ENCODE assay signal across 8 cellular contexts in the genomic region with DNA sequence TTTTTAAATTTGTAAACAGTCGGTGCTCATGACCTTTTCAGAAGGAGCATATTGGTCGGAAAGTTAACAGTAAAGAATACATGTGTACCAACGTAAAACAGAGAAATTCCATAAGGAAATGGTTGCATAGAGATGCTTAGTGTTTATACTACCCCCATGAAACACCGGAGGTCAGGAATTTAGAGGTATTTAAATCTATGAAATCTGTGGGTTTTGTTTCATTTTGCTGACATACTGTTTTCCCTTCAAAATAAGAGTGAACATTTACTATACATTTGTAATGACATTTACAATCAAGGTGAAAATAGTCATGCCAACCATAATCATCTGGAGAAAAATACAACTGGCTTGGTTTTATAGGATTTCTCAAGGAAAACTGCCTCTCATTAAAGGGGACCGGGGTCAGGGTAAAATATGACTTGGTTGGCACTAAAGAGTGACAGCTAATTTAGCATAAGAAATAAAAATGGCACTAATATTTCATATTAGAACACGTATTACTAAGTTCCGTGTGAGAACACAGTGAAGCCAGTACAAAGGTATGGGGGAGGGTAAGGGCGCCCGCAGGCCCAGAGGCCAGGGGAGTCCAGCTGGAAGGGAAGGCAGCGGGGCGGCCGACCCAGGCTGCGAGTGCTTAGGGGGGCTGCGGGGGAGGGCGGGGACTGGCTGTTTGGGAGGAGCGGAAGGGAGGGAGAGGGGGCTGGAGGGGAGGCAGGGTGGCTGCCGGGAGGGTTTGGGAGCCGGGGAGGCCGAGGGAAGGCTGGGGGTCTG. TPM values are rescaled to one million over a fixed set of nuclear protein-coding genes. Genes with fewer than 3 reads are reported as not detected.
DNase-seq lines count a peak whose midpoint lies in the region; ATAC-seq and TF ChIP-seq lines count a peak whose summit lies in the region.

No MANE protein-coding gene starts in this region.

- ATAC-seq in WTC11 (peak; percentile 61), GM18858 (IDR thresholded peaks at IDR 0.05; ENCODE audit: unreplicated experiment) (no peak)

- peak overlapping the region; percentile 100 for H3K27ac Mint-ChIP-seq in WTC11

- H3K36me3 Mint-ChIP-seq in WTC11 = peaks cover 9% of the 10 kb centered on the region

- TF ChIP-seq CTCF in WTC11 (IDR thresholded peaks at IDR 0.05) (no peak), esophagus squamous epithelium (IDR thresholded peaks at IDR 0.05) (no peak)

- H3K27ac ChIP-seq in esophagus squamous epithelium = peak overlapping the region; percentile 92 to 98 (median 97)
- H3K27ac ChIP-seq in muscle layer of colon (ENCODE audit: low read depth, low read length) = peak overlapping the region; percentile 96

- H3K4me3 ChIP-seq in HAP-1 (peak overlapping the region; percentile 47), esophagus squamous epithelium (peak overlapping the region; percentile 57 to 86 (median 73)), muscle layer of colon (ENCODE audit: low read depth in 1 of 2, low read length in 2 of 2) (peak overlapping the region; percentile 79 to 89)

- no peaks in the 10 kb centered on the region for H3K27me3 Mint-ChIP-seq in WTC11 (ENCODE audit: low read depth)

- WGBS in esophagus squamous epithelium, 2 donors = 6 to 9% methylated on average over 15 of the region's 19 CpGs

- in situ Hi-C loops in HAP-1 (cut with MboI; ENCODE audit: low sequenced_read_pairs) = loop anchor here (10.0 to 25.0 kb wide), 2 partner anchors 135 to 183 kb away; no protein-coding TSS in a partner anchor

- peak overlapping the region; percentile 8 for H3K9ac ChIP-seq in muscle layer of colon (ENCODE audit: low read length)

- POLR2A ChIA-PET in WTC11 (lab: Charles Lee) = interaction anchor here (0.6 to 3.6 kb wide), 5 partner anchors 28 to 454 kb away, joined by 3 to 27 read pairs (median 3); partner anchors contain the start of genes CLASP1 and NIFK

- DNase-seq in SHP77 (lab: John Stamatoyannopoulos, UW) (peak; percentile 64 to 72), SHP77 treated with DMSO at 0.1 percent for 48 hours (lab: John Stamatoyannopoulos, UW) (no peak), HAP-1 (ENCODE audit: low spot score in 2 of 2) (peak; percentile 57 to 86), NCI-H1105 (lab: John Stamatoyannopoulos, UW) (peak; percentile 62), WTC11 (ENCODE audit: low spot score) (no peak), esophagus squamous epithelium (lab: John Stamatoyannopoulos, UW) (no peak)

- H3K4me1 ChIP-seq in HAP-1 = peaks cover 22% of the 10 kb centered on the region
- peaks cover 40 to 88% (median 43%) of the 10 kb centered on the region in 3 donors for H3K4me1 ChIP-seq in esophagus squamous epithelium
- peaks cover 30% of the 10 kb centered on the region for H3K4me1 ChIP-seq in muscle layer of colon (ENCODE audit: insufficient read depth, low read length)

- H3K9me3 Mint-ChIP-seq in WTC11 = no peaks in the 10 kb centered on the region

- no peak for TF ChIP-seq POLR2A in esophagus squamous epithelium (IDR thresholded peaks at IDR 0.05)

- H3K4me3 Mint-ChIP-seq in WTC11 = peak overlapping the region; percentile 91

- no peaks in the 10 kb centered on the region for H3K9me3 ChIP-seq in HAP-1
- no peaks in the 10 kb centered on the region for H3K9me3 ChIP-seq in esophagus squamous epithelium
- no peaks in the 10 kb centered on the region for H3K9me3 ChIP-seq in muscle layer of colon (ENCODE audit: low read length)

- H3K27me3 ChIP-seq in HAP-1 (ENCODE audit: low read depth) (no peaks in the 10 kb centered on the region), esophagus squamous epithelium (no peaks in the 10 kb centered on the region), muscle layer of colon (ENCODE audit: control insufficient read depth in 1 of 2, insufficient read depth in 2 of 2, low read length in 2 of 2) (no peaks in the 10 kb centered on the region)

- CTCF ChIA-PET in WTC11 (lab: Charles Lee) = interaction anchor here (0.6 to 1.9 kb wide), 7 partner anchors 16 to 220 kb away, joined by 3 to 7 read pairs (median 4); partner anchors contain the start of gene CLASP1

- H3K36me3 ChIP-seq in HAP-1 (replicated peaks) (peaks cover 17% of the 10 kb centered on the region), esophagus squamous epithelium (peaks cover 0 to 20% (median 0%) of the 10 kb centered on the region in 3 donors), muscle layer of colon (ENCODE audit: insufficient read depth, low read length) (peaks cover 7% of the 10 kb centered on the region)

- peaks cover 52% of the 10 kb centered on the region for H3K4me1 Mint-ChIP-seq in WTC11

- intact Hi-C loops in esophagus squamous epithelium (cut with DNase I) = loop anchor here (10.0 kb wide), 1 partner anchor 185 kb away; no protein-coding TSS in a partner anchor

TF ChIP-seq in WTC11, 78 proteins besides CTCF, POLR2A, EP300 and RAD21:
- TF ChIP-seq SP1 (CRISPR knock-in tag; conservative IDR thresholded peaks at IDR 0.05) (peak; percentile 79; the same call in 1 of the 2 replicates), NFYB (CRISPR knock-in tag; conservative IDR thresholded peaks at IDR 0.05; ENCODE audit: low read depth) (no peak), IRF1 (CRISPR knock-in tag; IDR thresholded peaks at IDR 0.05) (no peak), ZNF512 (CRISPR knock-in tag; IDR thresholded peaks at IDR 0.05; ENCODE audit: borderline replicate concordance) (0 out of 2 replicates have a peak, but pooled peaks have one; percentile 53), ZNF423 (CRISPR knock-in tag; IDR thresholded peaks at IDR 0.05) (peak; percentile 8; the same call in 1 of the 2 replicates)
- TF ChIP-seq, protein P1, sequence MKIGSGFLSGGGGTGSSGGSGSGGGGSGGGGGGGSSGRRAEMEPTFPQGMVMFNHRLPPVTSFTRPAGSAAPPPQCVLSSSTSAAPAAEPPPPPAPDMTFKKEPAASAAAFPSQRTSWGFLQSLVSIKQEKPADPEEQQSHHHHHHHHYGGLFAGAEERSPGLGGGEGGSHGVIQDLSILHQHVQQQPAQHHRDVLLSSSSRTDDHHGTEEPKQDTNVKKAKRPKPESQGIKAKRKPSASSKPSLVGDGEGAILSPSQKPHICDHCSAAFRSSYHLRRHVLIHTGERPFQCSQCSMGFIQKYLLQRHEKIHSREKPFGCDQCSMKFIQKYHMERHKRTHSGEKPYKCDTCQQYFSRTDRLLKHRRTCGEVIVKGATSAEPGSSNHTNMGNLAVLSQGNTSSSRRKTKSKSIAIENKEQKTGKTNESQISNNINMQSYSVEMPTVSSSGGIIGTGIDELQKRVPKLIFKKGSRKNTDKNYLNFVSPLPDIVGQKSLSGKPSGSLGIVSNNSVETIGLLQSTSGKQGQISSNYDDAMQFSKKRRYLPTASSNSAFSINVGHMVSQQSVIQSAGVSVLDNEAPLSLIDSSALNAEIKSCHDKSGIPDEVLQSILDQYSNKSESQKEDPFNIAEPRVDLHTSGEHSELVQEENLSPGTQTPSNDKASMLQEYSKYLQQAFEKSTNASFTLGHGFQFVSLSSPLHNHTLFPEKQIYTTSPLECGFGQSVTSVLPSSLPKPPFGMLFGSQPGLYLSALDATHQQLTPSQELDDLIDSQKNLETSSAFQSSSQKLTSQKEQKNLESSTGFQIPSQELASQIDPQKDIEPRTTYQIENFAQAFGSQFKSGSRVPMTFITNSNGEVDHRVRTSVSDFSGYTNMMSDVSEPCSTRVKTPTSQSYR (CRISPR knock-in tag; IDR thresholded peaks at IDR 0.05) = peak; percentile 43; the same call in 1 of the 2 replicates

RNA-seq across cellular contexts. Expression of gene RNU4ATAC, which starts 1.1 kb away (rescaled TPM):
- total RNA-seq in WTC11 (2021) (not detected in 3 replicates), esophagus squamous epithelium (not detected)

Comparison
In these comparisons a context has a peak if more than half of its experiments do, and no peak if none do; other contexts are left out.
1. DNase-seq: peak in SHP77 (2 of 2), HAP-1 (2 of 2) and NCI-H1105 (single experiment); none in SHP77 treated with DMSO at 0.1 percent for 48 hours (single experiment), WTC11 (single experiment) and esophagus squamous epithelium (single experiment).
2. Peak in every context shown above with its lines, with median percentiles within 50 percentile points of each other: H3K4me3 ChIP-seq.